Comparison of ENCODE assay signal across 8 cellular contexts in genomic region chr3:143171141-143171651, GRCh38. TPM values are rescaled to one million over a fixed set of nuclear protein-coding genes. Genes with fewer than 3 reads are reported as not detected.
DNase-seq lines count a peak whose midpoint lies in the region; ATAC-seq and TF ChIP-seq lines count a peak whose summit lies in the region.

No MANE protein-coding gene starts in this region.

- no peaks in the 10 kb centered on the region for H4K20me1 ChIP-seq in hepatocyte (ENCODE audit: insufficient read depth, poor library complexity, severe bottlenecking)

- no peaks in the 10 kb centered on the region for H3K79me2 ChIP-seq in hepatocyte

- ATAC-seq in GM18520 (IDR thresholded peaks at IDR 0.05; ENCODE audit: unreplicated experiment) = peak; percentile 56
- ATAC-seq in HG02852 (IDR thresholded peaks at IDR 0.05; ENCODE audit: unreplicated experiment) = peak; percentile 64
- ATAC-seq in psoas muscle = no peak
- ATAC-seq in gastrocnemius medialis = no peak

- H3K9me3 ChIP-seq in hepatocyte (ENCODE audit: low read depth) = no peaks in the 10 kb centered on the region
- H3K9me3 ChIP-seq in psoas muscle = no peaks in the 10 kb centered on the region
- H3K9me3 ChIP-seq in gastrocnemius medialis = no peaks in the 10 kb centered on the region

- H3K4me2 ChIP-seq in hepatocyte = no peak overlapping the region

- intact Hi-C loops in psoas muscle (cut with DNase I) (no loop called here), gastrocnemius medialis (cut with DNase I; ENCODE audit: low total_unique reads) (no loop called here)

- no peak overlapping the region for H2AFZ ChIP-seq in hepatocyte

- H3K27me3 ChIP-seq in hepatocyte (no peaks in the 10 kb centered on the region), psoas muscle (ENCODE audit: insufficient read depth in 3 of 3, low read length in 2 of 3) (no peaks in the 10 kb centered on the region), gastrocnemius medialis (no peaks in the 10 kb centered on the region)

- H3K4me3 ChIP-seq in hepatocyte (no peak overlapping the region), psoas muscle (no peak overlapping the region), gastrocnemius medialis (no peak overlapping the region)

- DNase-seq in SIG-M5 (lab: John Stamatoyannopoulos, UW) = peak; percentile 28
- DNase-seq in hepatocyte (ENCODE audit: low spot score) = no peak
- DNase-seq in DMS114 treated with DMSO at 0.1 percent for 48 hours (lab: John Stamatoyannopoulos, UW; ENCODE audit: unreplicated experiment) = no peak
- no peak for DNase-seq in psoas muscle
- DNase-seq in DMS153 treated with DMSO at 0.1 percent for 48 hours (lab: John Stamatoyannopoulos, UW; ENCODE audit: unreplicated experiment) = no peak
- DNase-seq in gastrocnemius medialis = no peak

- in situ Hi-C loops in gastrocnemius medialis (cut with MboI; ENCODE audit: low sequenced_read_pairs in 4 of 4) = no loop called here

- no peak for TF ChIP-seq CTCF in hepatocyte (IDR thresholded peaks at IDR 0.05; ENCODE audit: poor library complexity)
- no peak for TF ChIP-seq CTCF in psoas muscle (IDR thresholded peaks at IDR 0.05)
- no peak for TF ChIP-seq CTCF in gastrocnemius medialis (IDR thresholded peaks at IDR 0.05 in 4 of 5, conservative IDR thresholded peaks at IDR 0.05 in 1 of 5)

- 60% methylated on average over 3 of the region's 3 CpGs for WGBS in hepatocyte (ENCODE audit: low lambda C conversion rate, missing lambda C conversion rate)
- 48 to 64% (median 55%) methylated on average over 3 of the region's 3 CpGs for WGBS in psoas muscle, 3 donors

- H3K36me3 ChIP-seq in hepatocyte (replicated peaks; ENCODE audit: insufficient read depth, low read depth) = no peaks in the 10 kb centered on the region
- no peaks in the 10 kb centered on the region for H3K36me3 ChIP-seq in psoas muscle (ENCODE audit: insufficient read depth in 1 of 2, low read depth in 1 of 2)
- no peaks in the 10 kb centered on the region for H3K36me3 ChIP-seq in gastrocnemius medialis

- H3K4me1 ChIP-seq in hepatocyte (ENCODE audit: insufficient read depth) (peaks cover 10% of the 10 kb centered on the region), psoas muscle (no peaks in the 10 kb centered on the region), gastrocnemius medialis (no peaks in the 10 kb centered on the region)

- peak overlapping the region; percentile 44 for H3K27ac ChIP-seq in hepatocyte
- H3K27ac ChIP-seq in psoas muscle = no peak overlapping the region
- peak overlapping the region in 2 of 4 donors; percentile 48 to 55 for H3K27ac ChIP-seq in gastrocnemius medialis

- H3K9me2 ChIP-seq in hepatocyte (replicated peaks; ENCODE audit: insufficient read depth) = no peaks in the 10 kb centered on the region

- no peak for TF ChIP-seq POLR2A in gastrocnemius medialis (IDR thresholded peaks at IDR 0.05)

RNA-seq across cellular contexts. Expression of gene CHST2, which starts 51.6 kb away (rescaled TPM):
- total RNA-seq in hepatocyte = 14.4 and 16.1 TPM in 2 replicates
- polyA plus RNA-seq in hepatocyte = 12.2 and 12.5 TPM in 2 replicates
- 1 to 10 TPM; 1.1 to 2.1 (median 1.8) TPM for total RNA-seq in psoas muscle
- 1 to 10 TPM in 2 of 3 donors, under 1 TPM in 1; 0.64 to 2.9 (median 1.4) TPM for polyA plus RNA-seq in psoas muscle
- total RNA-seq in gastrocnemius medialis = 1 to 10 TPM in 3 of 4 donors, under 1 TPM in 1; 0.41 to 2.9 (median 1.8) TPM

Comparison
In these comparisons a context has a peak if more than half of its experiments do, and no peak if none do; other contexts are left out.
1. ATAC-seq: peak in GM18520 (single experiment) and HG02852 (single experiment); none in psoas muscle (0 of 4) and gastrocnemius medialis (0 of 2).